In the genomic region with DNA sequence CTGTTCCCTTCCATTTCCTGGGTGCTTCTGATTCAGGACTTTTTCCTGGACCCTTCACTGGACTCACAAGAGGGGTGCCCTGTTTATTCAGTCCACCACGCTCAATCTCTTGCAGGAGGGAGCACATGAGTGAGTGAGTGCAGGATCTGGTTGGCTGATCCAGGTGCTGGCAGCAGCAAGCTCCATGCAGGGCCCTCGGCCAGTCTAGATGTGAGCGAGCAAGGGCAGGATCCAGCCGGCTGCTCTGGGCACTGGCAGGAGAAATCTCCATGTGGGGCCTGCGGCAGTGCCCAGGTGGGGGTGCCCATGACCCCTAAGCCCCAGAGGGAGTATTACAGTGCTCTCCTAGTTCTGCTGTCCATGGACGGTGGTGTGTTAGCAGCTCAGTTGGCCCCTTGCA, we compare ENCODE assay signal across 1 cellular context.
TF ChIP-seq lines count a peak whose summit lies in the region.

No MANE protein-coding gene starts in this region.

TF ChIP-seq in IMR-90, 13 proteins besides CTCF, POLR2A, EP300 and RAD21 (continued from another document):
- TF ChIP-seq, protein P1, sequence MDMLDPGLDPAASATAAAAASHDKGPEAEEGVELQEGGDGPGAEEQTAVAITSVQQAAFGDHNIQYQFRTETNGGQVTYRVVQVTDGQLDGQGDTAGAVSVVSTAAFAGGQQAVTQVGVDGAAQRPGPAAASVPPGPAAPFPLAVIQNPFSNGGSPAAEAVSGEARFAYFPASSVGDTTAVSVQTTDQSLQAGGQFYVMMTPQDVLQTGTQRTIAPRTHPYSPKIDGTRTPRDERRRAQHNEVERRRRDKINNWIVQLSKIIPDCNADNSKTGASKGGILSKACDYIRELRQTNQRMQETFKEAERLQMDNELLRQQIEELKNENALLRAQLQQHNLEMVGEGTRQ (IDR thresholded peaks at IDR 0.05; ENCODE audit: low read depth, low read length) = no peak
- TF ChIP-seq MAZ (IDR thresholded peaks at IDR 0.05; ENCODE audit: borderline replicate concordance, low read depth, low read length) = no peak
